Comparison of ENCODE assay signal across 1 cellular context in the genomic region with DNA sequence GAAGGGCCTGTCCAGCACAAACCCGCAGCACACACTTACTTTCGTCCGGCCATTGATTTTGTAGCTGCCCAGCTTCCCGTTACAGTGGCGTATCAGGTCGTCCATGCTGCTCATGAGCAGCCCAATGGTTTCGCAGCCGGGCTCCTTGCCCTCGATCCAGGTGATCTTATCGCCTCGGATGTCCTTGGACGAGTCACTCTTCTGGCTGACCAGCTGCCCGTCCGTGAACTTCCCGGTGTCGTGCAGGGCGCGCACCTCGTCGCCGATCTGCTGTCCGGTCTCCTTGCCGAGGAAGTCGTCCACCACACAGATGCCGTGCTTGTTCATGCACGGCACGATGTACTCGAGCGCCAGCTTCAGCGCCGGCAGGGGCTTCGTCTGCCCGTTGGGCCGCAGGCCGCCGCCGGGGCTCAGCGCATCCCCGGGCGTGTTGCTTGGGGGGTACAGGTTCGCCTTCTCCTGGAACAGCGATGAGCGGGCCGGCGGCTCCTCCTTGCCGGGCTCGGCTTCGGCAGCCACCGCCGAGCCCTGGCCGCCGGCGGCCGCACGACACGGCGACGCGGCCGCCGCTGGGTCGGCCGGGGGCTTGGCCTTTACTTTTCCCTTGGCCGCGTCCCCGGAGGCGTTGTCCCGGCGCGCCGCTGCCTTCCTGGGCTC.
TF ChIP-seq lines count a peak whose summit lies in the region.

No MANE protein-coding gene starts in this region.

TF ChIP-seq in K562, 482 proteins besides CTCF, POLR2A, EP300 and RAD21 (continued from another document and continues in another):
- TF ChIP-seq, protein P1, sequence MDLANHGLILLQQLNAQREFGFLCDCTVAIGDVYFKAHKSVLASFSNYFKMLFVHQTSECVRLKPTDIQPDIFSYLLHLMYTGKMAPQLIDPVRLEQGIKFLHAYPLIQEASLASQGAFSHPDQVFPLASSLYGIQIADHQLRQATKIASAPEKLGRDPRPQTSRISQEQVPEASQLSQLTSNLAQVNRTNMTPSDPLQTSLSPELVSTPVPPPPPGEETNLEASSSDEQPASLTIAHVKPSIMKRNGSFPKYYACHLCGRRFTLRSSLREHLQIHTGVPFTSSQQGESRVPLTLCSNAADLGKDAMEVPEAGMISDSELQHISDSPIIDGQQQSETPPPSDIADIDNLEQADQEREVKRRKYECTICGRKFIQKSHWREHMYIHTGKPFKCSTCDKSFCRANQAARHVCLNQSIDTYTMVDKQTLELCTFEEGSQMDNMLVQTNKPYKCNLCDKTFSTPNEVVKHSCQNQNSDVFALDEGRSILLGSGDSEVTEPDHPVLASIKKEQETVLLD (IDR thresholded peaks at IDR 0.05): no peak
- TF ChIP-seq, protein P2, sequence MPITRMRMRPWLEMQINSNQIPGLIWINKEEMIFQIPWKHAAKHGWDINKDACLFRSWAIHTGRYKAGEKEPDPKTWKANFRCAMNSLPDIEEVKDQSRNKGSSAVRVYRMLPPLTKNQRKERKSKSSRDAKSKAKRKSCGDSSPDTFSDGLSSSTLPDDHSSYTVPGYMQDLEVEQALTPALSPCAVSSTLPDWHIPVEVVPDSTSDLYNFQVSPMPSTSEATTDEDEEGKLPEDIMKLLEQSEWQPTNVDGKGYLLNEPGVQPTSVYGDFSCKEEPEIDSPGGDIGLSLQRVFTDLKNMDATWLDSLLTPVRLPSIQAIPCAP (CRISPR knock-in tag; IDR thresholded peaks at IDR 0.05; ENCODE audit: borderline replicate concordance): no peak
- TF ChIP-seq, protein P3, sequence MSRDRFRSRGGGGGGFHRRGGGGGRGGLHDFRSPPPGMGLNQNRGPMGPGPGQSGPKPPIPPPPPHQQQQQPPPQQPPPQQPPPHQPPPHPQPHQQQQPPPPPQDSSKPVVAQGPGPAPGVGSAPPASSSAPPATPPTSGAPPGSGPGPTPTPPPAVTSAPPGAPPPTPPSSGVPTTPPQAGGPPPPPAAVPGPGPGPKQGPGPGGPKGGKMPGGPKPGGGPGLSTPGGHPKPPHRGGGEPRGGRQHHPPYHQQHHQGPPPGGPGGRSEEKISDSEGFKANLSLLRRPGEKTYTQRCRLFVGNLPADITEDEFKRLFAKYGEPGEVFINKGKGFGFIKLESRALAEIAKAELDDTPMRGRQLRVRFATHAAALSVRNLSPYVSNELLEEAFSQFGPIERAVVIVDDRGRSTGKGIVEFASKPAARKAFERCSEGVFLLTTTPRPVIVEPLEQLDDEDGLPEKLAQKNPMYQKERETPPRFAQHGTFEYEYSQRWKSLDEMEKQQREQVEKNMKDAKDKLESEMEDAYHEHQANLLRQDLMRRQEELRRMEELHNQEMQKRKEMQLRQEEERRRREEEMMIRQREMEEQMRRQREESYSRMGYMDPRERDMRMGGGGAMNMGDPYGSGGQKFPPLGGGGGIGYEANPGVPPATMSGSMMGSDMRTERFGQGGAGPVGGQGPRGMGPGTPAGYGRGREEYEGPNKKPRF (IDR thresholded peaks at IDR 0.05; ENCODE audit: low read depth, low read length): no peak
- TF ChIP-seq, protein P4, sequence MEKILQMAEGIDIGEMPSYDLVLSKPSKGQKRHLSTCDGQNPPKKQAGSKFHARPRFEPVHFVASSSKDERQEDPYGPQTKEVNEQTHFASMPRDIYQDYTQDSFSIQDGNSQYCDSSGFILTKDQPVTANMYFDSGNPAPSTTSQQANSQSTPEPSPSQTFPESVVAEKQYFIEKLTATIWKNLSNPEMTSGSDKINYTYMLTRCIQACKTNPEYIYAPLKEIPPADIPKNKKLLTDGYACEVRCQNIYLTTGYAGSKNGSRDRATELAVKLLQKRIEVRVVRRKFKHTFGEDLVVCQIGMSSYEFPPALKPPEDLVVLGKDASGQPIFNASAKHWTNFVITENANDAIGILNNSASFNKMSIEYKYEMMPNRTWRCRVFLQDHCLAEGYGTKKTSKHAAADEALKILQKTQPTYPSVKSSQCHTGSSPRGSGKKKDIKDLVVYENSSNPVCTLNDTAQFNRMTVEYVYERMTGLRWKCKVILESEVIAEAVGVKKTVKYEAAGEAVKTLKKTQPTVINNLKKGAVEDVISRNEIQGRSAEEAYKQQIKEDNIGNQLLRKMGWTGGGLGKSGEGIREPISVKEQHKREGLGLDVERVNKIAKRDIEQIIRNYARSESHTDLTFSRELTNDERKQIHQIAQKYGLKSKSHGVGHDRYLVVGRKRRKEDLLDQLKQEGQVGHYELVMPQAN (IDR thresholded peaks at IDR 0.05; ENCODE audit: borderline replicate concordance): 0 out of 2 replicates have a peak, but pooled peaks have one; percentile 33
- TF ChIP-seq FUS (optimal IDR thresholded peaks at IDR 0.05; ENCODE audit: low read depth, low read length) (no peak), ZNF224 (CRISPR knock-in tag; IDR thresholded peaks at IDR 0.05) (no peak), CREB1 (IDR thresholded peaks at IDR 0.05) (no peak; the same call in 1 of the 2 replicates), CREB1 (CRISPR knock-in tag; IDR thresholded peaks at IDR 0.05) (peak; percentile 58), PTRF (tag; IDR thresholded peaks at IDR 0.05) (no peak), MAFK (IDR thresholded peaks at IDR 0.05; ENCODE audit: low read length) (no peak), ARNT (IDR thresholded peaks at IDR 0.05) (no peak), ETV6 (IDR thresholded peaks at IDR 0.05; ENCODE audit: borderline replicate concordance in 1 of 2, low read depth in 2 of 2, low read length in 1 of 2) (no peak), ETV6 (CRISPR knock-in tag; IDR thresholded peaks at IDR 0.05; ENCODE audit: borderline replicate concordance) (0 out of 2 replicates have a peak, but pooled peaks have one; percentile 52), SMARCE1 (IDR thresholded peaks at IDR 0.05) (peak; percentile 74; the same call in 1 of the 2 replicates), ZNF766 (CRISPR knock-in tag; conservative IDR thresholded peaks at IDR 0.05) (no peak), CCNT2 (IDR thresholded peaks at IDR 0.05; ENCODE audit: borderline replicate concordance, extremely low read depth, insufficient read length, low read depth, low read length) (peak; percentile 2), NR2F6 (CRISPR knock-in tag; IDR thresholded peaks at IDR 0.05) (no peak), NBN (IDR thresholded peaks at IDR 0.05; ENCODE audit: low read depth) (0 out of 2 replicates have a peak, but pooled peaks have one; percentile 54), FOXK1 (CRISPR knock-in tag; IDR thresholded peaks at IDR 0.05; ENCODE audit: borderline replicate concordance) (no peak), EHMT2 (IDR thresholded peaks at IDR 0.05) (no peak), RBBP5 (IDR thresholded peaks at IDR 0.05; ENCODE audit: borderline replicate concordance, insufficient read depth, low read length, poor library complexity, severe bottlenecking) (peak; percentile 92), DACH1 (IDR thresholded peaks at IDR 0.05; ENCODE audit: partially characterized antibody) (peak; percentile 5), HDAC1 (IDR thresholded peaks at IDR 0.05) (peak in 1 of 2 experiments; percentile 79; a peak in 1 of 4 replicates), NCOA6 (IDR thresholded peaks at IDR 0.05) (no peak), NR4A1 (CRISPR knock-in tag; IDR thresholded peaks at IDR 0.05) (no peak), NR4A1 (tag; IDR thresholded peaks at IDR 0.05) (0 out of 2 replicates have a peak, but pooled peaks have one; percentile 7), RNF2 (IDR thresholded peaks at IDR 0.05) (0 out of 2 replicates have a peak, but pooled peaks have one; percentile 40), ZNF77 (CRISPR knock-in tag; IDR thresholded peaks at IDR 0.05) (no peak), MEF2D (tag; conservative IDR thresholded peaks at IDR 0.05; ENCODE audit: low read depth) (no peak), DPF2 (IDR thresholded peaks at IDR 0.05) (peak; percentile 42; the same call in 1 of the 2 replicates), ZNF584 (CRISPR knock-in tag; IDR thresholded peaks at IDR 0.05; ENCODE audit: low read depth) (no peak), YY1 (IDR thresholded peaks at IDR 0.05; ENCODE audit: borderline replicate concordance in 1 of 3, control insufficient read depth in 1 of 3, extremely low read depth in 1 of 3, insufficient read depth in 3 of 3, insufficient read length in 1 of 3, insufficient replicate concordance in 2 of 3, low read depth in 1 of 3, low read length in 2 of 3) (peak in 1 of 3 experiments; percentile 72), MCM3 (IDR thresholded peaks at IDR 0.05) (no peak), MAZ (CRISPR knock-in tag; conservative IDR thresholded peaks at IDR 0.05 in 1 of 2, IDR thresholded peaks at IDR 0.05 in 1 of 2) (0 out of 4 replicates have a peak, but pooled peaks of 1 of the 2 experiments have one; percentile 16), CBFB (CRISPR knock-in tag; IDR thresholded peaks at IDR 0.05) (peak; percentile 35; the same call in 1 of the 2 replicates), HLTF (IDR thresholded peaks at IDR 0.05) (no peak), NFXL1 (CRISPR knock-in tag; IDR thresholded peaks at IDR 0.05) (no peak), CBX2 (IDR thresholded peaks at IDR 0.05; ENCODE audit: insufficient read depth, low read length, poor library complexity, severe bottlenecking) (no peak), TOE1 (IDR thresholded peaks at IDR 0.05; ENCODE audit: borderline replicate concordance) (no peak), TOE1 (CRISPR knock-in tag; IDR thresholded peaks at IDR 0.05; ENCODE audit: borderline replicate concordance, low read depth) (no peak), TAF15 (IDR thresholded peaks at IDR 0.05; ENCODE audit: low read depth, low read length) (no peak), ZFX (CRISPR knock-in tag; IDR thresholded peaks at IDR 0.05) (peak; percentile 48), POLR3A (IDR thresholded peaks at IDR 0.05; ENCODE audit: borderline replicate concordance, extremely low read depth, insufficient read depth, insufficient read length) (no peak), CTBP1 (IDR thresholded peaks at IDR 0.05; ENCODE audit: borderline replicate concordance) (peak; percentile 91; the same call in 1 of the 2 replicates), NFIC (IDR thresholded peaks at IDR 0.05) (no peak)
- TF ChIP-seq, protein P5, sequence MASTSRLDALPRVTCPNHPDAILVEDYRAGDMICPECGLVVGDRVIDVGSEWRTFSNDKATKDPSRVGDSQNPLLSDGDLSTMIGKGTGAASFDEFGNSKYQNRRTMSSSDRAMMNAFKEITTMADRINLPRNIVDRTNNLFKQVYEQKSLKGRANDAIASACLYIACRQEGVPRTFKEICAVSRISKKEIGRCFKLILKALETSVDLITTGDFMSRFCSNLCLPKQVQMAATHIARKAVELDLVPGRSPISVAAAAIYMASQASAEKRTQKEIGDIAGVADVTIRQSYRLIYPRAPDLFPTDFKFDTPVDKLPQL (IDR thresholded peaks at IDR 0.05; ENCODE audit: extremely low read depth, insufficient read length): no peak
- TF ChIP-seq, protein P6, sequence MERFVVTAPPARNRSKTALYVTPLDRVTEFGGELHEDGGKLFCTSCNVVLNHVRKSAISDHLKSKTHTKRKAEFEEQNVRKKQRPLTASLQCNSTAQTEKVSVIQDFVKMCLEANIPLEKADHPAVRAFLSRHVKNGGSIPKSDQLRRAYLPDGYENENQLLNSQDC (CRISPR knock-in tag; IDR thresholded peaks at IDR 0.05): no peak
- TF ChIP-seq, protein P7, sequence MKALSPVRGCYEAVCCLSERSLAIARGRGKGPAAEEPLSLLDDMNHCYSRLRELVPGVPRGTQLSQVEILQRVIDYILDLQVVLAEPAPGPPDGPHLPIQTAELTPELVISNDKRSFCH (CRISPR knock-in tag; IDR thresholded peaks at IDR 0.05): no peak
- TF ChIP-seq, protein P7 (tag; IDR thresholded peaks at IDR 0.05): peak; percentile 46; the same call in 1 of the 2 replicates
- TF ChIP-seq, protein P8, sequence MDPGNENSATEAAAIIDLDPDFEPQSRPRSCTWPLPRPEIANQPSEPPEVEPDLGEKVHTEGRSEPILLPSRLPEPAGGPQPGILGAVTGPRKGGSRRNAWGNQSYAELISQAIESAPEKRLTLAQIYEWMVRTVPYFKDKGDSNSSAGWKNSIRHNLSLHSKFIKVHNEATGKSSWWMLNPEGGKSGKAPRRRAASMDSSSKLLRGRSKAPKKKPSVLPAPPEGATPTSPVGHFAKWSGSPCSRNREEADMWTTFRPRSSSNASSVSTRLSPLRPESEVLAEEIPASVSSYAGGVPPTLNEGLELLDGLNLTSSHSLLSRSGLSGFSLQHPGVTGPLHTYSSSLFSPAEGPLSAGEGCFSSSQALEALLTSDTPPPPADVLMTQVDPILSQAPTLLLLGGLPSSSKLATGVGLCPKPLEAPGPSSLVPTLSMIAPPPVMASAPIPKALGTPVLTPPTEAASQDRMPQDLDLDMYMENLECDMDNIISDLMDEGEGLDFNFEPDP (CRISPR knock-in tag; IDR thresholded peaks at IDR 0.05): no peak
- TF ChIP-seq, protein P9, sequence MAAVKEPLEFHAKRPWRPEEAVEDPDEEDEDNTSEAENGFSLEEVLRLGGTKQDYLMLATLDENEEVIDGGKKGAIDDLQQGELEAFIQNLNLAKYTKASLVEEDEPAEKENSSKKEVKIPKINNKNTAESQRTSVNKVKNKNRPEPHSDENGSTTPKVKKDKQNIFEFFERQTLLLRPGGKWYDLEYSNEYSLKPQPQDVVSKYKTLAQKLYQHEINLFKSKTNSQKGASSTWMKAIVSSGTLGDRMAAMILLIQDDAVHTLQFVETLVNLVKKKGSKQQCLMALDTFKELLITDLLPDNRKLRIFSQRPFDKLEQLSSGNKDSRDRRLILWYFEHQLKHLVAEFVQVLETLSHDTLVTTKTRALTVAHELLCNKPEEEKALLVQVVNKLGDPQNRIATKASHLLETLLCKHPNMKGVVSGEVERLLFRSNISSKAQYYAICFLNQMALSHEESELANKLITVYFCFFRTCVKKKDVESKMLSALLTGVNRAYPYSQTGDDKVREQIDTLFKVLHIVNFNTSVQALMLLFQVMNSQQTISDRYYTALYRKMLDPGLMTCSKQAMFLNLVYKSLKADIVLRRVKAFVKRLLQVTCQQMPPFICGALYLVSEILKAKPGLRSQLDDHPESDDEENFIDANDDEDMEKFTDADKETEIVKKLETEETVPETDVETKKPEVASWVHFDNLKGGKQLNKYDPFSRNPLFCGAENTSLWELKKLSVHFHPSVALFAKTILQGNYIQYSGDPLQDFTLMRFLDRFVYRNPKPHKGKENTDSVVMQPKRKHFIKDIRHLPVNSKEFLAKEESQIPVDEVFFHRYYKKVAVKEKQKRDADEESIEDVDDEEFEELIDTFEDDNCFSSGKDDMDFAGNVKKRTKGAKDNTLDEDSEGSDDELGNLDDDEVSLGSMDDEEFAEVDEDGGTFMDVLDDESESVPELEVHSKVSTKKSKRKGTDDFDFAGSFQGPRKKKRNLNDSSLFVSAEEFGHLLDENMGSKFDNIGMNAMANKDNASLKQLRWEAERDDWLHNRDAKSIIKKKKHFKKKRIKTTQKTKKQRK (IDR thresholded peaks at IDR 0.05; ENCODE audit: borderline replicate concordance, low read depth, low read length): no peak
- TF ChIP-seq, protein P10, sequence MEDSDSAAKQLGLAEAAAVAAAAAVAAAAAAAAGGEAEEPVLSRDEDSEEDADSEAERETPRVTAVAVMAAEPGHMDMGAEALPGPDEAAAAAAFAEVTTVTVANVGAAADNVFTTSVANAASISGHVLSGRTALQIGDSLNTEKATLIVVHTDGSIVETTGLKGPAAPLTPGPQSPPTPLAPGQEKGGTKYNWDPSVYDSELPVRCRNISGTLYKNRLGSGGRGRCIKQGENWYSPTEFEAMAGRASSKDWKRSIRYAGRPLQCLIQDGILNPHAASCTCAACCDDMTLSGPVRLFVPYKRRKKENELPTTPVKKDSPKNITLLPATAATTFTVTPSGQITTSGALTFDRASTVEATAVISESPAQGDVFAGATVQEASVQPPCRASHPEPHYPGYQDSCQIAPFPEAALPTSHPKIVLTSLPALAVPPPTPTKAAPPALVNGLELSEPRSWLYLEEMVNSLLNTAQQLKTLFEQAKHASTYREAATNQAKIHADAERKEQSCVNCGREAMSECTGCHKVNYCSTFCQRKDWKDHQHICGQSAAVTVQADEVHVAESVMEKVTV (CRISPR knock-in tag; IDR thresholded peaks at IDR 0.05): 0 out of 2 replicates have a peak, but pooled peaks have one; percentile 4
